Comparison of ENCODE assay signal across 9 cellular contexts in the genomic region with DNA sequence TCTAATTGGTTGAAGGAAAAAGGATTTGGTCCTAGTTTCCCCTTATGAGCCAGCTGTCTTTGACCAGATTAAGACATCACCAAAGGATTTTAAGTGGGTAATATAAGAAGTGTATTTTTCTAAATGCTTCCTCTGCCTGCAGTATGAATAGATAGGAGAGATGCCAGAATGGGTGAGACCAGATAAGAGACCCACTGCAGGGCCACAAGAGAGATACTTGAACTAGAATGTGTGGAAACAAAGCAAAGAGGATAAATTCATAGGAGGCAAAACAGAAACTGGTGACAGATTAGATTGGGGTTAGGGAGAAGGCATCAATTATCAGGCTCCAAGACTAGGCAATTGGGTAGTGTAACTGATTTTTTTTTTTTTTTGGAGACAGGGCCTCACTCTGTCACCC. TPM values are rescaled to one million over a fixed set of nuclear protein-coding genes. Genes with fewer than 3 reads are reported as not detected.
DNase-seq lines count a peak whose midpoint lies in the region; ATAC-seq, FAIRE-seq and TF ChIP-seq lines count a peak whose summit lies in the region.
"Had no signal": no experiment of that assay in that cellular context is flagged by ENCODE, and none has a peak within 500 bp of the region (broad histone marks: within the 10 kb centered on the region; RNA-seq: fewer than 3 reads in every experiment).

No MANE protein-coding gene starts in this region.

- no peak overlapping the region for H3K27ac ChIP-seq in HepG2 (ENCODE audit: extremely low read length, insufficient read depth, low read length)
- no peak overlapping the region for H3K27ac ChIP-seq in right lobe of liver
- H3K27ac ChIP-seq in iPS-20b (ENCODE audit: low read length), result no peak overlapping the region
- H3K27ac ChIP-seq in uterus, result peak overlapping the region; percentile 88 to 91
- no peak overlapping the region for H3K27ac ChIP-seq in colonic mucosa

- intact Hi-C loops in HepG2 (cut with micrococcal nuclease; ENCODE audit: unreplicated experiment) (no loop called here), right lobe of liver (cut with DNase I) (no loop called here), uterus (cut with DNase I; ENCODE audit: low total_unique reads) (no loop called here), colonic mucosa (cut with DNase I) (no loop called here)

- TF ChIP-seq POLR2A in HepG2 (IDR thresholded peaks at IDR 0.05; ENCODE audit: insufficient read depth in 1 of 2, low read depth in 2 of 2, low read length in 2 of 2), result no peak
- no peak for TF ChIP-seq POLR2A in right lobe of liver (IDR thresholded peaks at IDR 0.05)
- TF ChIP-seq POLR2A in uterus (IDR thresholded peaks at IDR 0.05), result no peak

- in situ Hi-C loops in HepG2 (cut with HindIII; ENCODE audit: extremely low pct_ligation_motif_present, low pct_unique_long_range_greater_than_20kb), result no loop called here

- no peaks in the 10 kb centered on the region for H4K20me1 ChIP-seq in HepG2 (ENCODE audit: insufficient read depth, low read length)

- TF ChIP-seq EP300 in HepG2 (IDR thresholded peaks at IDR 0.05; ENCODE audit: low read depth in 2 of 2, low read length in 2 of 2) (no peak), HepG2 (CRISPR knock-in tag; IDR thresholded peaks at IDR 0.05; ENCODE audit: borderline replicate concordance) (no peak)

- POLR2A ChIA-PET in HepG2 (lab: Yijun Ruan, JAX) (interaction anchor here (1.2 to 2.4 kb wide), 4 partner anchors 8 to 49 kb away, joined by 3 to 9 read pairs (median 8); no protein-coding TSS in a partner anchor), WTC11 (lab: Charles Lee) (no interaction called here)

- DNase-seq in HepG2 (ENCODE audit: low spot score) (no peak), right lobe of liver (no peak), WTC11 (ENCODE audit: low spot score) (no peak), uterus (no peak), colonic mucosa (no peak)

- H3K4me3 ChIP-seq in HepG2 (replicated peaks in 1 of 3; ENCODE audit: insufficient read depth in 1 of 3, low read depth in 2 of 3, low read length in 3 of 3) (peak overlapping the region; percentile 63 to 87 (median 75); a peak in 5 of 6 replicates), right lobe of liver (peak overlapping the region in 1 of 3 donors; percentile 86), iPS-20b (ENCODE audit: low read length) (peak overlapping the region; percentile 99), uterus (peak overlapping the region in 1 of 2 donors; percentile 76), colonic mucosa (no peak overlapping the region)

- no peaks in the 10 kb centered on the region for H3K27me3 Mint-ChIP-seq in WTC11 (ENCODE audit: low read depth)

- FAIRE-seq in HepG2 (lab: Jason Lieb, UNC), result no peak

- peaks cover 6% of the 10 kb centered on the region; the same call in 1 of the 2 replicates for H3K36me3 Mint-ChIP-seq in WTC11

- peaks cover 22% of the 10 kb centered on the region for H3K4me1 Mint-ChIP-seq in WTC11

- ATAC-seq in HepG2 (no peak), right lobe of liver (no peak), WTC11 (no peak), GM21717 (IDR thresholded peaks at IDR 0.05; ENCODE audit: unreplicated experiment) (no peak), HG03571 (IDR thresholded peaks at IDR 0.05; ENCODE audit: unreplicated experiment) (no peak)

- peak overlapping the region; percentile 85 for H3K4me3 Mint-ChIP-seq in WTC11

- H3K9me3 ChIP-seq in HepG2 (ENCODE audit: low read length) (no peaks in the 10 kb centered on the region), right lobe of liver (no peaks in the 10 kb centered on the region), iPS-20b (ENCODE audit: insufficient read depth, low read depth, low read length) (no peaks in the 10 kb centered on the region), uterus (no peaks in the 10 kb centered on the region), colonic mucosa (no peaks in the 10 kb centered on the region)
- H3K9me3 ChIP-seq: thyroid gland had no signal

- no peak overlapping the region for H3K27ac Mint-ChIP-seq in WTC11

- H3K36me3 ChIP-seq in HepG2 (replicated peaks in 1 of 2; ENCODE audit: control insufficient read depth in 1 of 2, insufficient read depth in 2 of 2, low read length in 2 of 2), result peaks cover 2 to 8% of the 10 kb centered on the region in 2 experiments; a peak in 3 of 5 replicates
- H3K36me3 ChIP-seq in right lobe of liver, result peaks cover 0 to 6% (median 0%) of the 10 kb centered on the region in 4 donors
- peaks cover 27% of the 10 kb centered on the region for H3K36me3 ChIP-seq in iPS-20b (ENCODE audit: insufficient read depth, low read depth, low read length)
- no peaks in the 10 kb centered on the region for H3K36me3 ChIP-seq in uterus
- H3K36me3 ChIP-seq in colonic mucosa, result no peaks in the 10 kb centered on the region

- H2AFZ ChIP-seq in HepG2 (ENCODE audit: low read length), result no peak overlapping the region

- peaks cover 31% of the 10 kb centered on the region for H3K79me2 ChIP-seq in HepG2 (ENCODE audit: insufficient read depth, low read length)

- peak overlapping the region; percentile 92 for H3K4me2 ChIP-seq in HepG2 (ENCODE audit: low read depth, low read length)

- H3K9ac ChIP-seq in HepG2 (ENCODE audit: insufficient read depth, low read depth, low read length), result peak overlapping the region; percentile 92; the same call in 1 of the 2 replicates
- peak overlapping the region; percentile 90; the same call in 1 of the 2 replicates for H3K9ac ChIP-seq in iPS-20b (ENCODE audit: low read depth, low read length)
- H3K9ac ChIP-seq in colonic mucosa (ENCODE audit: low read depth in 2 of 2, low read length in 2 of 2), result no peak overlapping the region

- H3K27me3 ChIP-seq in HepG2 (ENCODE audit: control insufficient read depth in 1 of 2, insufficient read depth in 2 of 2, low read length in 2 of 2) (no peaks in the 10 kb centered on the region; a peak in 1 of 5 replicates), right lobe of liver (no peaks in the 10 kb centered on the region), iPS-20b (ENCODE audit: insufficient read depth, low read length) (no peaks in the 10 kb centered on the region), uterus (no peaks in the 10 kb centered on the region), colonic mucosa (no peaks in the 10 kb centered on the region)
- H3K27me3 ChIP-seq: thyroid gland had no signal

- no peak for TF ChIP-seq CTCF in HepG2 (CRISPR knock-in tag; IDR thresholded peaks at IDR 0.05)
- TF ChIP-seq CTCF in right lobe of liver (IDR thresholded peaks at IDR 0.05), result no peak
- TF ChIP-seq CTCF in WTC11 (IDR thresholded peaks at IDR 0.05), result no peak
- no peak for TF ChIP-seq CTCF in uterus (IDR thresholded peaks at IDR 0.05)
- TF ChIP-seq CTCF in colonic mucosa (IDR thresholded peaks at IDR 0.05), result no peak

- H3K4me1 ChIP-seq in HepG2 (ENCODE audit: insufficient read depth, low read length), result peaks cover 33% of the 10 kb centered on the region
- peaks cover 0 to 11% (median 3%) of the 10 kb centered on the region in 4 donors for H3K4me1 ChIP-seq in right lobe of liver
- no peaks in the 10 kb centered on the region; the same call in 1 of the 2 replicates for H3K4me1 ChIP-seq in iPS-20b (ENCODE audit: insufficient read depth, low read length)
- H3K4me1 ChIP-seq in uterus, result peaks cover 0 to 4% of the 10 kb centered on the region in 2 donors
- no peaks in the 10 kb centered on the region for H3K4me1 ChIP-seq in colonic mucosa

- CTCF ChIA-PET in HepG2 (lab: Yijun Ruan, JAX; ENCODE audit: low intra/inter-chr PET ratio, low total read pairs), result no interaction called here
- CTCF ChIA-PET in WTC11 (lab: Charles Lee), result interaction anchor here (0.6 to 2.8 kb wide), 4 partner anchors 20 to 214 kb away, joined by 3 to 9 read pairs (median 5); no protein-coding TSS in a partner anchor

- H3K9me3 Mint-ChIP-seq in WTC11, result no peaks in the 10 kb centered on the region

- TF ChIP-seq RAD21 in HepG2 (CRISPR knock-in tag; IDR thresholded peaks at IDR 0.05), result no peak

- no TSS peak for BruUV-seq in HepG2 (replicated peaks; lab: Mats Ljungman, UMichigan)

RNA-seq across cellular contexts. Expression of gene HDHD2, which starts 1.2 kb away (rescaled TPM):
- total RNA-seq in HepG2 (2016; rRNA removed; fragmentation: Illumina TruSeq; extraction: Trizol), result 34.7 and 44.4 TPM in 2 replicates
- total RNA-seq in HepG2 (2016; cell fraction: cytosol; rRNA removed; fragmentation: Illumina TruSeq; extraction: Trizol; ENCODE audit: low read depth), result 9.1 and 12.0 TPM in 2 replicates
- 34.3 and 42.2 TPM in 2 replicates for total RNA-seq in HepG2 (2016; cell fraction: insoluble cytoplasmic fraction; rRNA removed; fragmentation: Illumina TruSeq; extraction: Trizol)
- 27.4 and 28.2 TPM in 2 replicates for total RNA-seq in HepG2 (2016; cell fraction: membrane; rRNA removed; fragmentation: Illumina TruSeq; extraction: Trizol)
- 29.6 and 30.5 TPM in 2 replicates for total RNA-seq in HepG2 (2016; cell fraction: nucleus; rRNA removed; fragmentation: Illumina TruSeq; extraction: Trizol)
- polyA plus RNA-seq in HepG2 (2011; rRNA removed), result 10.0 and 10.2 TPM in 2 replicates
- 7.2 and 7.7 TPM in 2 replicates for polyA plus RNA-seq in HepG2 (2011; cell fraction: cytosol; rRNA removed)
- 10.1 and 18.2 TPM in 2 replicates for polyA plus RNA-seq in HepG2 (2011; cell fraction: nucleus; rRNA removed)
- polyA plus RNA-seq in HepG2 (2012), result 20.1 and 20.4 TPM in 2 replicates
- 9.0 and 12.5 TPM in 2 replicates for polyA plus RNA-seq in HepG2 (2016; cell fraction: cytosol; fragmentation: Illumina TruSeq; extraction: Trizol; ENCODE audit: low read depth)
- 46.1 and 52.4 TPM in 2 replicates for polyA plus RNA-seq in HepG2 (2016; cell fraction: insoluble cytoplasmic fraction; fragmentation: Illumina TruSeq; extraction: Trizol; ENCODE audit: low read depth)
- 21.3 and 23.3 TPM in 2 replicates for polyA plus RNA-seq in HepG2 (2016; cell fraction: membrane; fragmentation: Illumina TruSeq; extraction: Trizol; ENCODE audit: low read depth)
- polyA plus RNA-seq in HepG2 (2016; cell fraction: nucleus; fragmentation: Illumina TruSeq; extraction: Trizol; ENCODE audit: insufficient read depth, low read depth), result 37.9 and 40.9 TPM in 2 replicates
- polyA minus RNA-seq in HepG2 (2011; rRNA and poly(A)+ RNA removed; ENCODE audit: low replicate concordance), result 12.7 TPM in 2 replicates
- polyA minus RNA-seq in HepG2 (2011; cell fraction: cytosol; rRNA and poly(A)+ RNA removed), result 8.6 and 14.9 TPM in 2 replicates
- 34.9 and 40.7 TPM in 2 replicates for polyA minus RNA-seq in HepG2 (2011; cell fraction: nucleus; rRNA and poly(A)+ RNA removed)
- total RNA-seq in right lobe of liver, result 10 to 100 TPM; 17.2 to 34.6 (median 22.3) TPM
- 42.1 to 57.6 TPM (median 49.6 TPM) in 3 replicates for total RNA-seq in WTC11 (2021)
- 10 to 100 TPM in 3 of 4 donors, 1 to 10 TPM in 1; 8.8 to 57.7 (median 21.9) TPM for total RNA-seq in uterus
- total RNA-seq in colonic mucosa, result 10 to 100 TPM; 24.5 to 33.4 TPM

RNA-seq across cellular contexts. Expression of gene IER3IP1, which starts 24.7 kb away (rescaled TPM):
- total RNA-seq in HepG2 (2016; rRNA removed; fragmentation: Illumina TruSeq; extraction: Trizol) (26.1 and 26.2 TPM in 2 replicates), right lobe of liver (1 to 10 TPM; 4.4 to 9.7 (median 6.9) TPM), WTC11 (2021) (6.7 to 7.7 TPM (median 7.3 TPM) in 3 replicates), uterus (10 to 100 TPM; 10.6 to 27.9 (median 12.8) TPM), colonic mucosa (10 to 100 TPM; 10.5 to 14.5 TPM)
- total RNA-seq in HepG2 (2016; cell fraction: cytosol; rRNA removed; fragmentation: Illumina TruSeq; extraction: Trizol; ENCODE audit: low read depth), result 15.0 and 16.3 TPM in 2 replicates
- total RNA-seq in HepG2 (2016; cell fraction: insoluble cytoplasmic fraction; rRNA removed; fragmentation: Illumina TruSeq; extraction: Trizol), result 25.1 and 28.6 TPM in 2 replicates
- total RNA-seq in HepG2 (2016; cell fraction: membrane; rRNA removed; fragmentation: Illumina TruSeq; extraction: Trizol), result 25.1 and 26.0 TPM in 2 replicates
- total RNA-seq in HepG2 (2016; cell fraction: nucleus; rRNA removed; fragmentation: Illumina TruSeq; extraction: Trizol), result 26.2 and 27.9 TPM in 2 replicates
- polyA plus RNA-seq in HepG2 (2011; rRNA removed), result 15.9 and 18.7 TPM in 2 replicates
- 8.1 and 11.3 TPM in 2 replicates for polyA plus RNA-seq in HepG2 (2011; cell fraction: cytosol; rRNA removed)
- 3.7 and 4.1 TPM in 2 replicates for polyA plus RNA-seq in HepG2 (2011; cell fraction: nucleus; rRNA removed)
- polyA plus RNA-seq in HepG2 (2012), result 21.6 and 26.1 TPM in 2 replicates
- 14.6 and 21.9 TPM in 2 replicates for polyA plus RNA-seq in HepG2 (2016; cell fraction: cytosol; fragmentation: Illumina TruSeq; extraction: Trizol; ENCODE audit: low read depth)
- 33.0 and 37.4 TPM in 2 replicates for polyA plus RNA-seq in HepG2 (2016; cell fraction: insoluble cytoplasmic fraction; fragmentation: Illumina TruSeq; extraction: Trizol; ENCODE audit: low read depth)
- polyA plus RNA-seq in HepG2 (2016; cell fraction: membrane; fragmentation: Illumina TruSeq; extraction: Trizol; ENCODE audit: low read depth), result 24.5 and 27.7 TPM in 2 replicates
- 37.8 and 39.9 TPM in 2 replicates for polyA plus RNA-seq in HepG2 (2016; cell fraction: nucleus; fragmentation: Illumina TruSeq; extraction: Trizol; ENCODE audit: insufficient read depth, low read depth)
- polyA minus RNA-seq in HepG2 (2011; rRNA and poly(A)+ RNA removed; ENCODE audit: low replicate concordance), result 20.3 and 22.3 TPM in 2 replicates
- 6.0 and 8.3 TPM in 2 replicates for polyA minus RNA-seq in HepG2 (2011; cell fraction: cytosol; rRNA and poly(A)+ RNA removed)
- 13.1 and 18.8 TPM in 2 replicates for polyA minus RNA-seq in HepG2 (2011; cell fraction: nucleus; rRNA and poly(A)+ RNA removed)

Comparison
In these comparisons a context has a peak if more than half of its experiments do, and no peak if none do; other contexts are left out.
1. H3K27ac ChIP-seq: peak in uterus (2 of 2); none in HepG2 (single experiment), right lobe of liver (0 of 3), iPS-20b (single experiment) and colonic mucosa (single experiment).
2. H3K9ac ChIP-seq: peak in HepG2 (single experiment) and iPS-20b (single experiment); none in colonic mucosa (0 of 2).